ENCODE assay signal across 8 cellular contexts in the genomic region with DNA sequence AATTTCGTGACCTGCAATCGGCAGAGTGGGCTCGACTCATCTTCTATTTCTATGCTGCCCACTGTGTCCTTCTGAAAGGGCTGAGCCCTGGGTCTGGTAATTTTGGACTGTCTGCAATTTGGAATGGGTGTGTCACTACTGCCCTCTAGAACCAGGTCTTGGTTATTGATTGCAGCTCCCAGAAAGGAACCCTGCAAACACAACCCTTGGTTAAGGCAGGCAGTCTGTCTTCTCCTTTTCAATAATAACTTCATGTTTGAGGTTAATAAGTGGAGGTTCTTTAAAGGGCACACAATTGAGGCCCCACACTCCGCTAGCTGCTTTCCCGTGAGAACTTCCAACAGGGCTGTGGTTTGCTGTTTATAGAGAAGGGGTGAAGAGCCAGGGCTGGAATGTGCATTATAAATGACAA.
DNase-seq lines count a peak whose midpoint lies in the region; ATAC-seq, FAIRE-seq and TF ChIP-seq lines count a peak whose summit lies in the region.

No MANE protein-coding gene starts in this region.

- H3K4me3 ChIP-seq in heart left ventricle (no peak overlapping the region), stomach (no peak overlapping the region)

- no peak for DNase-seq in GM18507 (ENCODE audit: extremely low spot score, insufficient read length, low read depth)
- peak; percentile 53 for DNase-seq in RPMI7951 (ENCODE audit: low read depth)
- DNase-seq in heart left ventricle: no peak
- DNase-seq in activated T-cell treated with anti-CD3 and anti-CD28 coated beads, Interleukin-2, amount 50 U/mL, for 48 hours: no peak
- DNase-seq in stomach: no peak
- DNase-seq in NCI-H524 treated with DMSO at 0.1 percent for 48 hours (lab: John Stamatoyannopoulos, UW): no peak
- DNase-seq in NCI-H1436 treated with DMSO at 0.1 percent for 48 hours (lab: John Stamatoyannopoulos, UW): no peak

- intact Hi-C loops in heart left ventricle (cut with DNase I) (loop anchor here in 1 of 10 donors (10.0 kb wide), 1 partner anchor 62 kb away; no protein-coding TSS in a partner anchor), stomach (cut with DNase I; ENCODE audit: low total_unique reads) (no loop called here)

- peak in 7 of 12 donors; percentile 14 to 46 (median 22) for TF ChIP-seq CTCF in heart left ventricle (IDR thresholded peaks at IDR 0.05)
- peak in 2 of 7 experiments; percentile 18 to 33 for TF ChIP-seq CTCF in stomach (IDR thresholded peaks at IDR 0.05)

- TF ChIP-seq POLR2A in heart left ventricle (IDR thresholded peaks at IDR 0.05): no peak
- TF ChIP-seq POLR2A in stomach (IDR thresholded peaks at IDR 0.05): no peak

- H3K9me3 ChIP-seq in heart left ventricle (no peaks in the 10 kb centered on the region), stomach (no peaks in the 10 kb centered on the region)

- 83 to 89% (median 84%) methylated on average over 5 of the region's 5 CpGs for WGBS in heart left ventricle, 4 donors
- 59 to 75% (median 68%) methylated on average over 5 of the region's 5 CpGs for WGBS in stomach, 5 donors

- no peaks in the 10 kb centered on the region for H3K36me3 ChIP-seq in heart left ventricle
- H3K36me3 ChIP-seq in stomach: no peaks in the 10 kb centered on the region

- no peak for TF ChIP-seq EP300 in stomach (IDR thresholded peaks at IDR 0.05)

- peak overlapping the region in 1 of 12 donors; percentile 64 for H3K27ac ChIP-seq in heart left ventricle
- peak overlapping the region in 2 of 5 donors; percentile 52 to 58 for H3K27ac ChIP-seq in stomach

- H3K4me1 ChIP-seq in heart left ventricle (peaks cover 0 to 62% (median 0%) of the 10 kb centered on the region in 12 donors), stomach (peaks cover 0 to 23% (median 6%) of the 10 kb centered on the region in 4 donors)

- FAIRE-seq in GM18507 (lab: Jason Lieb, UNC): peak; percentile 84

- H3K27me3 ChIP-seq in heart left ventricle (no peaks in the 10 kb centered on the region), stomach (no peaks in the 10 kb centered on the region)

- ATAC-seq in HG02623 (IDR thresholded peaks at IDR 0.05; ENCODE audit: unreplicated experiment) (peak; percentile 59), heart left ventricle (peak in 3 of 4 donors; percentile 23 to 59 (median 55))
